8 cellular contexts compared by ENCODE assay signal in the genomic region with DNA sequence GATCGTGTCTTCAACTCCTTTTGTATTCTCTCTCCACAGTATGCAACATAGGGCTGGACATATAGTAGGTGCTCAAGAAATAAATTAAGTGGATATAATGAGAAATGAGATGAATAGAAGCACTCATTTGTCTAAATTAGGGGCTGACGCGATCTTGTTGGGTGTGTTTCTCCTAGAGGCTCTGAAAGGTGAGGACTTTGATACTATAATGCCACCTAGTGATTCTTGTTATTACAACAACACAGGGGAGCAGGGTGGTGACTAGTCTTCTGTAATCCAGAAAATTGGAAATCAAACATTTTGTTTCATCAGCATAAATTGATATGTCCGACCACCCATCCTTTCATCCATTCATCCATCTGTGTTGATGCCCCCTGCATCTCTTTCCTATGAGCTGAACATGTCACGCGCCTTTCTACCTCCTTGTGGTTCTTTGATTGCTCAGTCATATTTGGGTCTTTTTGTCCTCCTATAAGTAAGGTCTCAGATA. TPM values are rescaled to one million over a fixed set of nuclear protein-coding genes. Genes with fewer than 3 reads are reported as not detected.
DNase-seq lines count a peak whose midpoint lies in the region; ATAC-seq, FAIRE-seq and TF ChIP-seq lines count a peak whose summit lies in the region.

No MANE protein-coding gene starts in this region.

- H3K4me1 ChIP-seq in lower lobe of right lung = peaks cover 53% of the 10 kb centered on the region

- TF ChIP-seq CTCF in lower lobe of right lung (IDR thresholded peaks at IDR 0.05) = peak; percentile 64

- no peaks in the 10 kb centered on the region for H3K9me3 ChIP-seq in lower lobe of right lung

- no peak for FAIRE-seq in urothelium cell line (lab: Jason Lieb, UNC)

- ATAC-seq in GM19467 (IDR thresholded peaks at IDR 0.05; ENCODE audit: unreplicated experiment) (peak; percentile 46), HG03460 (IDR thresholded peaks at IDR 0.05; ENCODE audit: unreplicated experiment) (peak; percentile 40), lower lobe of right lung (peak; percentile 71 to 84)

- DNase-seq in EL (peak; percentile 68), NOMO-1 treated with dmso at 0.1 percent for 144 hours (lab: John Stamatoyannopoulos, UW; ENCODE audit: unreplicated experiment) (peak; percentile 30), lower lobe of right lung (no peak), urothelium cell line (ENCODE audit: low spot score) (peak; percentile 49)
- no peak for DNase-seq in activated CD4-positive, alpha-beta T cell treated with anti-CD3 and anti-CD28 coated beads, Interleukin-2, amount 50 U/mL, for 4 hours

- intact Hi-C loops in lower lobe of right lung (cut with DNase I) = loop anchor here (5.0 kb wide), 1 partner anchor 58 kb away; no protein-coding TSS in a partner anchor

- no peaks in the 10 kb centered on the region for H3K36me3 ChIP-seq in lower lobe of right lung

- H3K27ac ChIP-seq in cingulate gyrus (ENCODE audit: low read depth, low read length) (peak overlapping the region; percentile 49), lower lobe of right lung (peak overlapping the region; percentile 74)

- H3K27me3 ChIP-seq in lower lobe of right lung (ENCODE audit: low read depth) = no peaks in the 10 kb centered on the region

- H3K4me3 ChIP-seq in lower lobe of right lung = peak overlapping the region; percentile 22

RNA-seq across cellular contexts. Expression of a gene that starts 3.4 kb away (rescaled TPM):
- total RNA-seq in lower lobe of right lung = 1.1 TPM

RNA-seq across cellular contexts. Expression of a gene that starts 11.9 kb away (rescaled TPM):
- 37.0 TPM for total RNA-seq in lower lobe of right lung

Comparison
In these comparisons a context has a peak if more than half of its experiments do, and no peak if none do; other contexts are left out.
1. DNase-seq: peak in EL (single experiment), NOMO-1 treated with dmso at 0.1 percent for 144 hours (single experiment) and urothelium cell line (single experiment); none in lower lobe of right lung (single experiment) and activated CD4-positive, alpha-beta T cell treated with anti-CD3 and anti-CD28 coated beads, Interleukin-2, amount 50 U/mL, for 4 hours (0 of 2).
2. Peak in every context shown above with its lines, with median percentiles within 50 percentile points of each other: ATAC-seq.